Comparison of ENCODE assay signal across 23 cellular contexts in genomic region chr11:126293726-126294125, GRCh38. TPM values are rescaled to one million over a fixed set of nuclear protein-coding genes. Genes with fewer than 3 reads are reported as not detected.
DNase-seq lines count a peak whose midpoint lies in the region; ATAC-seq and TF ChIP-seq lines count a peak whose summit lies in the region.
"Had no signal": no experiment of that assay in that cellular context is flagged by ENCODE, and none has a peak within 500 bp of the region (broad histone marks: within the 10 kb centered on the region; RNA-seq: fewer than 3 reads in every experiment).

No MANE protein-coding gene starts in this region.

- CTCF ChIA-PET in activated CD8-positive, alpha-beta T cell treated with anti-CD3 and anti-CD28 coated beads for 36 hours (lab: Charles Lee), result no interaction called here
- CTCF ChIA-PET in activated CD8-positive, alpha-beta T cell treated with anti-CD3 and anti-CD28 coated beads, Interleukin-2, amount 10 ng/mL, durations not matched to agents 7 days and 5 days (lab: Charles Lee), result interaction anchor here (1.2 kb wide), 1 partner anchor 10 kb away, joined by 3 read pairs; the partner anchor contains the start of gene DCPS
- CTCF ChIA-PET in Panc1 (lab: Charles Lee), result interaction anchor here (0.9 kb wide), 1 partner anchor 187 kb away, joined by 3 read pairs; no protein-coding TSS in a partner anchor

- POLR2A ChIA-PET in activated CD8-positive, alpha-beta T cell treated with anti-CD3 and anti-CD28 coated beads for 36 hours (lab: Charles Lee), result interaction anchor here (0.8 to 0.9 kb wide), 3 partner anchors 8 to 42 kb away, joined by 3 read pairs; no protein-coding TSS in a partner anchor
- POLR2A ChIA-PET in activated CD8-positive, alpha-beta T cell treated with anti-CD3 and anti-CD28 coated beads, Interleukin-2, amount 10 ng/mL, durations not matched to agents 7 days and 5 days (lab: Charles Lee), result no interaction called here
- POLR2A ChIA-PET in Panc1 (lab: Charles Lee), result no interaction called here

- peaks cover 22% of the 10 kb centered on the region for H3K36me3 Mint-ChIP-seq in activated CD8-positive, alpha-beta T cell treated with anti-CD3 and anti-CD28 coated beads for 36 hours (ENCODE audit: low read depth)
- H3K36me3 Mint-ChIP-seq in activated CD8-positive, alpha-beta T cell treated with anti-CD3 and anti-CD28 coated beads, Interleukin-2, amount 10 ng/mL, durations not matched to agents 7 days and 5 days (ENCODE audit: low read depth), result peaks cover 42% of the 10 kb centered on the region
- H3K36me3 Mint-ChIP-seq in stimulated activated naive B cell treated with anti-CD40 and anti-IgM and Interleukin-4, amounts not matched to agents 10 μg/mL and 1 μg/mL and 100 μg/mL, for 72 hours, result peaks cover 23 to 34% of the 10 kb centered on the region in 2 donors
- H3K36me3 Mint-ChIP-seq in progenitor cell of endocrine pancreas (ENCODE audit: insufficient read depth), result peaks cover 5% of the 10 kb centered on the region

- H3K27me3 ChIP-seq in Panc1 (ENCODE audit: control insufficient read depth, insufficient read depth, low read length), result no peaks in the 10 kb centered on the region
- H3K27me3 ChIP-seq: adrenal gland, breast epithelium, gastrocnemius medialis, ovary had no signal

- intact Hi-C loops in activated CD8-positive, alpha-beta T cell treated with anti-CD3 and anti-CD28 coated beads for 36 hours (cut with micrococcal nuclease), result no loop called here
- intact Hi-C loops in Panc1 (cut with micrococcal nuclease; ENCODE audit: unreplicated experiment), result no loop called here

- no peak overlapping the region for H3K27ac ChIP-seq in Panc1 (ENCODE audit: low read length)
- H3K27ac ChIP-seq: adrenal gland, breast epithelium, epithelial cell of prostate, gastrocnemius medialis had no signal

- no peaks in the 10 kb centered on the region for H3K9me3 ChIP-seq in Panc1 (ENCODE audit: control insufficient read depth, insufficient read depth, low read depth, low read length)
- H3K9me3 ChIP-seq: adrenal gland, breast epithelium, gastrocnemius medialis, ovary had no signal

- no peaks in the 10 kb centered on the region; the same call in 1 of the 2 replicates for H3K36me3 ChIP-seq in Panc1 (ENCODE audit: control insufficient read depth, insufficient read depth, low read length)
- H3K36me3 ChIP-seq: ovary had no signal

- no peak for TF ChIP-seq CTCF in activated CD8-positive, alpha-beta T cell treated with anti-CD3 and anti-CD28 coated beads for 36 hours (IDR thresholded peaks at IDR 0.05)
- TF ChIP-seq CTCF in Panc1 (IDR thresholded peaks at IDR 0.05) (no peak), progenitor cell of endocrine pancreas (IDR thresholded peaks at IDR 0.05; ENCODE audit: unreplicated experiment) (no peak)

- no peak for DNase-seq in activated CD8-positive, alpha-beta T cell treated with anti-CD3 and anti-CD28 coated beads for 36 hours
- no peak for DNase-seq in activated CD8-positive, alpha-beta T cell treated with anti-CD3 and anti-CD28 coated beads, Interleukin-2, amount 10 ng/mL, durations not matched to agents 7 days and 5 days
- DNase-seq in Panc1 (ENCODE audit: low read depth, low spot score) (no peak), SW480 (ENCODE audit: low spot score) (no peak), progenitor cell of endocrine pancreas (ENCODE audit: low spot score, unreplicated experiment) (no peak), HCEC 1CT (no peak)
- no peak for DNase-seq in stimulated activated naive B cell treated with anti-CD40 and anti-IgM and Interleukin-4, amounts not matched to agents 10 μg/mL and 1 μg/mL and 100 μg/mL, for 72 hours
- DNase-seq: adrenal gland, C1 segment of cervical spinal cord, dermis blood vessel endothelial cell, gastrocnemius medialis, kidney, NCI-H1105, NCI-H2081 treated with DMSO at 0.1 percent for 48 hours, NCI-H526, ovary, SHP77, T-helper 1 cell had no signal

- H3K27ac Mint-ChIP-seq in activated CD8-positive, alpha-beta T cell treated with anti-CD3 and anti-CD28 coated beads for 36 hours, result peak overlapping the region; percentile 71
- no peak overlapping the region for H3K27ac Mint-ChIP-seq in activated CD8-positive, alpha-beta T cell treated with anti-CD3 and anti-CD28 coated beads, Interleukin-2, amount 10 ng/mL, durations not matched to agents 7 days and 5 days
- peak overlapping the region; percentile 20 for H3K27ac Mint-ChIP-seq in stimulated activated naive B cell treated with anti-CD40 and anti-IgM and Interleukin-4, amounts not matched to agents 10 μg/mL and 1 μg/mL and 100 μg/mL, for 72 hours
- no peak overlapping the region for H3K27ac Mint-ChIP-seq in progenitor cell of endocrine pancreas

- no peaks in the 10 kb centered on the region for H3K27me3 Mint-ChIP-seq in activated CD8-positive, alpha-beta T cell treated with anti-CD3 and anti-CD28 coated beads for 36 hours
- no peaks in the 10 kb centered on the region for H3K27me3 Mint-ChIP-seq in activated CD8-positive, alpha-beta T cell treated with anti-CD3 and anti-CD28 coated beads, Interleukin-2, amount 10 ng/mL, durations not matched to agents 7 days and 5 days (ENCODE audit: low read depth)
- no peaks in the 10 kb centered on the region for H3K27me3 Mint-ChIP-seq in stimulated activated naive B cell treated with anti-CD40 and anti-IgM and Interleukin-4, amounts not matched to agents 10 μg/mL and 1 μg/mL and 100 μg/mL, for 72 hours
- no peaks in the 10 kb centered on the region for H3K27me3 Mint-ChIP-seq in progenitor cell of endocrine pancreas

- in situ Hi-C loops in Panc1 (cut with HindIII; ENCODE audit: low pct_unique_long_range_greater_than_20kb, low sequenced_read_pairs), result no loop called here

- H3K4me3 ChIP-seq in Panc1 (ENCODE audit: low read depth in 2 of 2, low read length in 2 of 2), result no peak overlapping the region
- H3K4me3 ChIP-seq: adrenal gland, breast epithelium, gastrocnemius medialis, ovary had no signal

- BruUV-seq in Panc1 (replicated peaks; lab: Mats Ljungman, UMichigan), result TSS peak; percentile 23

- no peak for ATAC-seq in activated CD8-positive, alpha-beta T cell treated with anti-CD3 and anti-CD28 coated beads for 36 hours
- no peak for ATAC-seq in activated CD8-positive, alpha-beta T cell treated with anti-CD3 and anti-CD28 coated beads, Interleukin-2, amount 10 ng/mL, durations not matched to agents 7 days and 5 days
- ATAC-seq in GM21529 (IDR thresholded peaks at IDR 0.05; ENCODE audit: unreplicated experiment) (peak; percentile 65), Panc1 (0 out of 2 replicates have a peak, but pooled peaks have one; percentile 10)
- ATAC-seq in stimulated activated naive B cell treated with anti-CD40 and anti-IgM and Interleukin-4, amounts not matched to agents 10 μg/mL and 1 μg/mL and 100 μg/mL, for 72 hours (replicated peaks), result peak; percentile 60 to 63
- ATAC-seq: gastrocnemius medialis, sciatic nerve had no signal

- no peaks in the 10 kb centered on the region for H3K9me3 Mint-ChIP-seq in activated CD8-positive, alpha-beta T cell treated with anti-CD3 and anti-CD28 coated beads for 36 hours
- H3K9me3 Mint-ChIP-seq in activated CD8-positive, alpha-beta T cell treated with anti-CD3 and anti-CD28 coated beads, Interleukin-2, amount 10 ng/mL, durations not matched to agents 7 days and 5 days (ENCODE audit: insufficient read depth), result no peaks in the 10 kb centered on the region
- H3K9me3 Mint-ChIP-seq in stimulated activated naive B cell treated with anti-CD40 and anti-IgM and Interleukin-4, amounts not matched to agents 10 μg/mL and 1 μg/mL and 100 μg/mL, for 72 hours, result no peaks in the 10 kb centered on the region
- no peaks in the 10 kb centered on the region for H3K9me3 Mint-ChIP-seq in progenitor cell of endocrine pancreas (ENCODE audit: low read depth)
- H3K9me3 Mint-ChIP-seq: activated T-helper 2 cell treated with anti-CD3 and anti-CD28 coated beads, Interferon-gamma antibody, Interleukin-2, Interleukin-4, amounts not matched to agents 10 μg/mL and 5 μg/mL and 100 μg/mL, durations not matched to agents 14 hours and 24 hours and 36 hours had no signal

- H3K4me1 ChIP-seq in Panc1 (ENCODE audit: control insufficient read depth, insufficient read depth, low read length), result no peaks in the 10 kb centered on the region
- H3K4me1 ChIP-seq: adrenal gland, breast epithelium, gastrocnemius medialis had no signal

- peaks cover 18% of the 10 kb centered on the region for H3K4me1 Mint-ChIP-seq in activated CD8-positive, alpha-beta T cell treated with anti-CD3 and anti-CD28 coated beads for 36 hours (ENCODE audit: low read depth)
- peaks cover 5% of the 10 kb centered on the region for H3K4me1 Mint-ChIP-seq in activated CD8-positive, alpha-beta T cell treated with anti-CD3 and anti-CD28 coated beads, Interleukin-2, amount 10 ng/mL, durations not matched to agents 7 days and 5 days (ENCODE audit: low read depth)
- H3K4me1 Mint-ChIP-seq in stimulated activated naive B cell treated with anti-CD40 and anti-IgM and Interleukin-4, amounts not matched to agents 10 μg/mL and 1 μg/mL and 100 μg/mL, for 72 hours, result peaks cover 16 to 25% of the 10 kb centered on the region in 2 donors
- peaks cover 6% of the 10 kb centered on the region for H3K4me1 Mint-ChIP-seq in progenitor cell of endocrine pancreas (ENCODE audit: low read depth)

- H3K4me3 Mint-ChIP-seq in activated CD8-positive, alpha-beta T cell treated with anti-CD3 and anti-CD28 coated beads for 36 hours, result no peak overlapping the region
- H3K4me3 Mint-ChIP-seq in activated CD8-positive, alpha-beta T cell treated with anti-CD3 and anti-CD28 coated beads, Interleukin-2, amount 10 ng/mL, durations not matched to agents 7 days and 5 days, result no peak overlapping the region
- H3K4me3 Mint-ChIP-seq in stimulated activated naive B cell treated with anti-CD40 and anti-IgM and Interleukin-4, amounts not matched to agents 10 μg/mL and 1 μg/mL and 100 μg/mL, for 72 hours, result no peak overlapping the region
- no peak overlapping the region for H3K4me3 Mint-ChIP-seq in progenitor cell of endocrine pancreas (ENCODE audit: low read depth)

RNA-seq across cellular contexts. Expression of gene DCPS, which starts 10.1 kb away (rescaled TPM):
- total RNA-seq in activated CD8-positive, alpha-beta T cell treated with anti-CD3 and anti-CD28 coated beads for 36 hours, result 10 to 100 TPM; 17.2 to 18.8 TPM
- total RNA-seq in activated CD8-positive, alpha-beta T cell treated with anti-CD3 and anti-CD28 coated beads, Interleukin-2, amount 10 ng/mL, durations not matched to agents 7 days and 5 days, result 10 to 100 TPM; 21.8 to 22.5 TPM
- 34.8 TPM for total RNA-seq in Panc1 (2021; ENCODE audit: unreplicated experiment)
- 52.2 TPM for polyA plus RNA-seq in Panc1 (2012; ENCODE audit: insufficient read length)
- 14.1 and 17.9 TPM in 2 replicates for total RNA-seq in progenitor cell of endocrine pancreas

RNA-seq across cellular contexts. Expression of gene TIRAP, which starts 10.8 kb away (rescaled TPM):
- total RNA-seq in activated CD8-positive, alpha-beta T cell treated with anti-CD3 and anti-CD28 coated beads for 36 hours, result 1 to 10 TPM; 4.6 to 4.9 TPM
- total RNA-seq in activated CD8-positive, alpha-beta T cell treated with anti-CD3 and anti-CD28 coated beads, Interleukin-2, amount 10 ng/mL, durations not matched to agents 7 days and 5 days, result 10 to 100 TPM; 15.3 to 15.4 TPM
- total RNA-seq in Panc1 (2021; ENCODE audit: unreplicated experiment), result 19.3 TPM
- 14.4 TPM for polyA plus RNA-seq in Panc1 (2012; ENCODE audit: insufficient read length)
- 12.8 and 14.3 TPM in 2 replicates for total RNA-seq in progenitor cell of endocrine pancreas

RNA-seq across cellular contexts. Expression of gene FOXRED1, which starts 24.8 kb away (rescaled TPM):
- 10 to 100 TPM; 46.0 to 47.3 TPM for total RNA-seq in activated CD8-positive, alpha-beta T cell treated with anti-CD3 and anti-CD28 coated beads for 36 hours
- total RNA-seq in activated CD8-positive, alpha-beta T cell treated with anti-CD3 and anti-CD28 coated beads, Interleukin-2, amount 10 ng/mL, durations not matched to agents 7 days and 5 days, result 10 to 100 TPM; 46.5 to 50.4 TPM
- 44.8 TPM for total RNA-seq in Panc1 (2021; ENCODE audit: unreplicated experiment)
- 30.2 TPM for polyA plus RNA-seq in Panc1 (2012; ENCODE audit: insufficient read length)
- 63.8 and 64.7 TPM in 2 replicates for total RNA-seq in progenitor cell of endocrine pancreas

RNA-seq across cellular contexts. Expression of gene SRPRA, which starts 25.0 kb away (rescaled TPM):
- total RNA-seq in activated CD8-positive, alpha-beta T cell treated with anti-CD3 and anti-CD28 coated beads for 36 hours, result 100 to 1,000 TPM; 127 to 128 TPM
- 100 to 1,000 TPM in 1 of 2 experiments, 10 to 100 TPM in 1; 99.0 to 103 TPM for total RNA-seq in activated CD8-positive, alpha-beta T cell treated with anti-CD3 and anti-CD28 coated beads, Interleukin-2, amount 10 ng/mL, durations not matched to agents 7 days and 5 days
- 149 TPM for total RNA-seq in Panc1 (2021; ENCODE audit: unreplicated experiment)
- polyA plus RNA-seq in Panc1 (2012; ENCODE audit: insufficient read length), result 135 TPM
- total RNA-seq in progenitor cell of endocrine pancreas, result 79.2 and 80.9 TPM in 2 replicates

Comparison
In these comparisons a context has a peak if more than half of its experiments do, and no peak if none do; other contexts are left out.
1. H3K27ac Mint-ChIP-seq: peak in activated CD8-positive, alpha-beta T cell treated with anti-CD3 and anti-CD28 coated beads for 36 hours (single experiment) and stimulated activated naive B cell treated with anti-CD40 and anti-IgM and Interleukin-4, amounts not matched to agents 10 μg/mL and 1 μg/mL and 100 μg/mL, for 72 hours (single experiment); none in activated CD8-positive, alpha-beta T cell treated with anti-CD3 and anti-CD28 coated beads, Interleukin-2, amount 10 ng/mL, durations not matched to agents 7 days and 5 days (single experiment) and progenitor cell of endocrine pancreas (single experiment).
2. ATAC-seq: peak in GM21529 (single experiment), Panc1 (single experiment) and stimulated activated naive B cell treated with anti-CD40 and anti-IgM and Interleukin-4, amounts not matched to agents 10 μg/mL and 1 μg/mL and 100 μg/mL, for 72 hours (2 of 2); none in activated CD8-positive, alpha-beta T cell treated with anti-CD3 and anti-CD28 coated beads for 36 hours (single experiment) and activated CD8-positive, alpha-beta T cell treated with anti-CD3 and anti-CD28 coated beads, Interleukin-2, amount 10 ng/mL, durations not matched to agents 7 days and 5 days (single experiment).